Comparison of ENCODE assay signal across 8 cellular contexts in the genomic region with DNA sequence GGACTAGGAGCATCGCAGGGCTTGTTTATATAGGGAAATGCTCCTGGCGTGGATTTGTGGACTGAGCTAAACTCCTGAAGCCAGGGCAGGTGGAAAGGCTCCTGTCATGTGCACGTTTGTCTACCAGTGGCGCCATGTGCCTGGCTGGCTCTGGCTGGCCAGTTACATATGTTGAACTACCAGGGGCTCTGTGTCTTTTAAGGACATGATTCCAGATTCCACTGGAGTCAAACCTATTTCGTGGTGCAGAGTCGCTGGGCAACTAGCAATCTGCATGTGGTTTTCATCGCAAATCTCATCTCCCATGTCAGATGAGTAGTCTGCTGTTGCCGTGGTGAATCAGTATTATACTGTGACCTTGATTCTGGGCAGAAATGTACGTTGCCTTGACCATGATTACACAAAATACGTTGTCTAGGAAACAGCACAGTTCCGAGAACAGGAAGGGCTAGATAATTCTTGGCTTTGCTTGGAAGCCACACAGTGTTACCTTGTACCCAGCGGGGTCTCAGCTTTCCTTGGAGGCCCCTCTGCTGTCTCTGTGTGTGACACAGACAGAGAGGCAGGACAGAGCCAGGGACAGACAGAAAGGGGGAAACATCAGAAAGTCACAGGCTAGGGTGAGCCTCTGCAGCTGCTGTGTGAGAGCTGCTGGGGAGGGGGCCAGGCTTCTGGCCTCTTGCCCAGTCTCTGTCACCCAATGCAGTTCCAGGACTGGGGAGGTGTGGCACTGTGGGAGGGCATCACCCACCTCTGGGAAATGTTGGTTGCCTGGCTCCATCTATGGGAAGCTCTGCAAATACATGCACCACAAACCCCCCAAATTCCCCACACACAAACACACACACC. TPM values are rescaled to one million over a fixed set of nuclear protein-coding genes. Genes with fewer than 3 reads are reported as not detected.
DNase-seq lines count a peak whose midpoint lies in the region; ATAC-seq and TF ChIP-seq lines count a peak whose summit lies in the region.

No MANE protein-coding gene starts in this region.

- no peaks in the 10 kb centered on the region for H3K9me3 ChIP-seq in T-helper 17 cell (ENCODE audit: control insufficient read depth, low read length, poor library complexity, severe bottlenecking)

- no peaks in the 10 kb centered on the region for H3K9me3 Mint-ChIP-seq in activated CD4-positive, alpha-beta T cell treated with anti-CD3 and anti-CD28 coated beads for 36 hours (ENCODE audit: low read depth)

- peak; percentile 74 for ATAC-seq in activated CD4-positive, alpha-beta T cell treated with anti-CD3 and anti-CD28 coated beads for 36 hours
- ATAC-seq in T-helper 17 cell (peak; percentile 80), GM18517 (IDR thresholded peaks at IDR 0.05; ENCODE audit: unreplicated experiment) (no peak)

- no peaks in the 10 kb centered on the region for H3K27me3 Mint-ChIP-seq in activated CD4-positive, alpha-beta T cell treated with anti-CD3 and anti-CD28 coated beads for 36 hours
- no peaks in the 10 kb centered on the region for H3K27me3 Mint-ChIP-seq in T-helper 17 cell

- no peaks in the 10 kb centered on the region for H3K36me3 Mint-ChIP-seq in activated CD4-positive, alpha-beta T cell treated with anti-CD3 and anti-CD28 coated beads for 36 hours (ENCODE audit: low read depth)
- H3K36me3 Mint-ChIP-seq in T-helper 17 cell (ENCODE audit: low read depth): no peaks in the 10 kb centered on the region

- H3K4me3 ChIP-seq in fibroblast of pulmonary artery (replicated peaks; ENCODE audit: low read depth, low read length): no peak overlapping the region

- POLR2A ChIA-PET in activated CD4-positive, alpha-beta T cell treated with anti-CD3 and anti-CD28 coated beads for 36 hours (lab: Charles Lee): no interaction called here

- DNase-seq in activated CD4-positive, alpha-beta T cell treated with anti-CD3 and anti-CD28 coated beads for 36 hours: peak; percentile 54
- no peak for DNase-seq in activated CD4-positive, alpha-beta T cell treated with anti-CD3 and anti-CD28 coated beads for 1 hour
- DNase-seq in NAMALWA (ENCODE audit: low spot score): peak; percentile 66
- DNase-seq in T-helper 17 cell: no peak
- peak; percentile 95 for DNase-seq in fibroblast of pulmonary artery (ENCODE audit: low read depth)
- peak; percentile 20 for DNase-seq in pulmonary artery endothelial cell (ENCODE audit: low read depth, low spot score)
- no peak for DNase-seq in HuH-7.5 (ENCODE audit: low spot score)

- H3K4me3 Mint-ChIP-seq in activated CD4-positive, alpha-beta T cell treated with anti-CD3 and anti-CD28 coated beads for 36 hours: no peak overlapping the region
- H3K4me3 Mint-ChIP-seq in T-helper 17 cell: no peak overlapping the region

- peak; percentile 29 for TF ChIP-seq CTCF in fibroblast of pulmonary artery (IDR thresholded peaks at IDR 0.05; ENCODE audit: low read length, missing control alignments)

- CTCF ChIA-PET in activated CD4-positive, alpha-beta T cell treated with anti-CD3 and anti-CD28 coated beads for 36 hours (lab: Charles Lee): interaction anchor here (0.5 kb wide), 1 partner anchor 57 kb away, joined by 3 read pairs; no protein-coding TSS in a partner anchor

- no peaks in the 10 kb centered on the region for H3K4me1 Mint-ChIP-seq in activated CD4-positive, alpha-beta T cell treated with anti-CD3 and anti-CD28 coated beads for 36 hours
- H3K4me1 Mint-ChIP-seq in T-helper 17 cell: peaks cover 3% of the 10 kb centered on the region

- intact Hi-C loops in activated CD4-positive, alpha-beta T cell treated with anti-CD3 and anti-CD28 coated beads for 36 hours (cut with DNase I, micrococcal nuclease): no loop called here

- H3K27ac Mint-ChIP-seq in activated CD4-positive, alpha-beta T cell treated with anti-CD3 and anti-CD28 coated beads for 36 hours: no peak overlapping the region
- no peak overlapping the region for H3K27ac Mint-ChIP-seq in T-helper 17 cell

RNA-seq across cellular contexts. Expression of gene PNMA6E, which starts 19.2 kb away (rescaled TPM):
- total RNA-seq in activated CD4-positive, alpha-beta T cell treated with anti-CD3 and anti-CD28 coated beads for 36 hours: not detected
- total RNA-seq in T-helper 17 cell (not detected), pulmonary artery endothelial cell (not detected in 2 replicates)

RNA-seq across cellular contexts. Expression of gene ZFP92, which starts 29.4 kb away (rescaled TPM):
- under 1 TPM; 0.98 TPM for total RNA-seq in activated CD4-positive, alpha-beta T cell treated with anti-CD3 and anti-CD28 coated beads for 36 hours
- total RNA-seq in T-helper 17 cell (1 to 10 TPM in 1 of 2 donors, under 1 TPM in 1; 0.50 to 1.2 TPM), pulmonary artery endothelial cell (1.1 and 1.6 TPM in 2 replicates)

RNA-seq across cellular contexts. Expression of gene ZNF275, which starts 48.0 kb away (rescaled TPM):
- total RNA-seq in activated CD4-positive, alpha-beta T cell treated with anti-CD3 and anti-CD28 coated beads for 36 hours: 10 to 100 TPM; 11.5 to 13.4 TPM
- total RNA-seq in T-helper 17 cell: 10 to 100 TPM; 12.0 to 12.4 TPM
- total RNA-seq in pulmonary artery endothelial cell: 5.1 and 5.9 TPM in 2 replicates

Comparison
In these comparisons a context has a peak if more than half of its experiments do, and no peak if none do; other contexts are left out.
1. DNase-seq: peak in activated CD4-positive, alpha-beta T cell treated with anti-CD3 and anti-CD28 coated beads for 36 hours (single experiment), NAMALWA (single experiment), fibroblast of pulmonary artery (single experiment) and pulmonary artery endothelial cell (single experiment); none in activated CD4-positive, alpha-beta T cell treated with anti-CD3 and anti-CD28 coated beads for 1 hour (single experiment), T-helper 17 cell (0 of 3) and HuH-7.5 (single experiment).